In genomic region chr14:60315181-60315580, GRCh38 we compare ENCODE assay signal across 32 cellular contexts.
"Had no signal": no experiment of that assay in that cellular context is flagged by ENCODE, and none has a peak within 500 bp of the region (broad histone marks: within the 10 kb centered on the region; RNA-seq: fewer than 3 reads in every experiment).

No MANE protein-coding gene starts in this region.

- H3K4me2 ChIP-seq: PC-9 had no signal

- H3K9me3 ChIP-seq: ascending aorta had no signal

- H3K27ac ChIP-seq: ascending aorta, PC-9, RWPE1, VCaP had no signal

- H3K4me3 ChIP-seq: ascending aorta, PC-9 had no signal

- H3K36me3 ChIP-seq: ascending aorta had no signal

- DNase-seq: activated CD4-positive, alpha-beta T cell treated with anti-CD3 and anti-CD28 coated beads, Interleukin-2, amount 10 ng/mL, durations not matched to agents 24 days and 14 days; activated CD4-positive, alpha-beta T cell treated with anti-CD3 and anti-CD28 coated beads, Interleukin-2, amount 50 U/mL, for 4 hours; activated CD4-positive, CD25-positive, alpha-beta regulatory T cell; activated CD8-positive, alpha-beta T cell treated with anti-CD3 and anti-CD28 coated beads for 36 hours; activated effector memory CD4-positive, alpha-beta T cell treated with anti-CD3 and anti-CD28 coated beads, Interleukin-2, amount 50 U/mL, for 16 hours; activated naive CD4-positive, alpha-beta T cell; activated naive CD8-positive, alpha-beta T cell treated with anti-CD3 and anti-CD28 coated beads, Interleukin-2, amount 10 ng/mL, durations not matched to agents 7 days and 5 days; activated T-cell treated with anti-CD3 and anti-CD28 coated beads, Interleukin-2, amount 50 U/mL, for 1 hour; activated T-cell treated with anti-CD3 and anti-CD28 coated beads, Interleukin-2, amount 50 U/mL, for 72 hours; amygdala; NCI-H1092 treated with DMSO at 0.1 percent for 48 hours; NCI-H1417; NCI-H1694; NCI-H1930; NCI-H2081 treated with DMSO at 0.1 percent for 48 hours; NCI-H2171; NCI-H226; NCI-H446 treated with DMSO at 0.1 percent for 48 hours; NCI-H524; NCI-H69; NK-92 treated with Interleukin-12 subunit alpha and Interleukin-12 subunit beta, amount 100 ng/mL, for 24 hours; PC-9; SW 1271; T-helper 1 cell; T-helper 2 cell; T-helper 9 cell had no signal

- ATAC-seq: activated CD8-positive, alpha-beta T cell treated with anti-CD3 and anti-CD28 coated beads for 36 hours; activated T-cell treated with anti-CD3 and anti-CD28 coated beads, Interleukin-2, amount 50 U/mL, for 72 hours; activated T-helper 17 cell treated with anti-CD3 and anti-CD28 coated beads, Interleukin-2, amount 50 U/mL, for 72 hours; Right ventricle myocardium inferior had no signal

- H3K27me3 ChIP-seq: ascending aorta had no signal

- H3K4me1 ChIP-seq: ascending aorta had no signal

- FAIRE-seq: RCC 7860 had no signal

- H2AFZ ChIP-seq: PC-9 had no signal
